26 cellular contexts compared by ENCODE assay signal in genomic region chr4:11341337-11342043, GRCh38.
DNase-seq lines count a peak whose midpoint lies in the region; ATAC-seq and TF ChIP-seq lines count a peak whose summit lies in the region.
"Had no signal": no experiment of that assay in that cellular context is flagged by ENCODE, and none has a peak within 500 bp of the region (broad histone marks: within the 10 kb centered on the region; RNA-seq: fewer than 3 reads in every experiment).

No MANE protein-coding gene starts in this region.

- no peaks in the 10 kb centered on the region for H3K36me3 Mint-ChIP-seq in memory B cell
- H3K36me3 Mint-ChIP-seq in effector memory CD8-positive, alpha-beta T cell (ENCODE audit: insufficient read depth), result no peaks in the 10 kb centered on the region
- H3K36me3 Mint-ChIP-seq: natural killer cell treated with Interleukin-12 subunit alpha and Interleukin-12 subunit beta and Interleukin-15 and Interleukin-18, amount 100 ng/mL, for 72 hours had no signal

- H3K27ac ChIP-seq in psoas muscle, result no peak overlapping the region
- H3K27ac ChIP-seq: BLaER1, GM23248, RWPE1, upper lobe of left lung had no signal

- no peak for TF ChIP-seq CTCF in psoas muscle (IDR thresholded peaks at IDR 0.05)

- H3K9me3 Mint-ChIP-seq in memory B cell, result no peaks in the 10 kb centered on the region
- H3K9me3 Mint-ChIP-seq in effector memory CD8-positive, alpha-beta T cell, result peaks cover 0 to 3% of the 10 kb centered on the region in 2 donors
- H3K9me3 Mint-ChIP-seq: natural killer cell treated with Interleukin-12 subunit alpha and Interleukin-12 subunit beta and Interleukin-15 and Interleukin-18, amount 100 ng/mL, for 72 hours had no signal

- ATAC-seq in GM18502 (IDR thresholded peaks at IDR 0.05; ENCODE audit: poor library complexity, unreplicated experiment) (peak; percentile 53), GM21447 (IDR thresholded peaks at IDR 0.05; ENCODE audit: unreplicated experiment) (peak; percentile 46), HG03066 (IDR thresholded peaks at IDR 0.05; ENCODE audit: low read depth, unreplicated experiment) (peak; percentile 52), memory B cell (ENCODE audit: low read depth) (peak; percentile 71), psoas muscle (no peak)
- no peak for ATAC-seq in effector memory CD8-positive, alpha-beta T cell (replicated peaks)
- ATAC-seq: natural killer cell treated with Interleukin-12 subunit alpha and Interleukin-12 subunit beta and Interleukin-15 and Interleukin-18, amount 100 ng/mL, for 72 hours had no signal

- H3K27me3 ChIP-seq in psoas muscle (ENCODE audit: insufficient read depth in 3 of 3, low read length in 2 of 3), result no peaks in the 10 kb centered on the region
- H3K27me3 ChIP-seq: BLaER1, MG63, upper lobe of left lung had no signal

- no peaks in the 10 kb centered on the region for H3K4me1 ChIP-seq in psoas muscle
- H3K4me1 ChIP-seq: upper lobe of left lung had no signal

- no peaks in the 10 kb centered on the region for H3K9me3 ChIP-seq in psoas muscle
- H3K9me3 ChIP-seq: BLaER1, MG63, upper lobe of left lung had no signal

- H3K4me1 Mint-ChIP-seq in memory B cell, result peaks cover 38% of the 10 kb centered on the region
- H3K4me1 Mint-ChIP-seq in effector memory CD8-positive, alpha-beta T cell (ENCODE audit: low read depth in 2 of 2), result peaks cover 0 to 4% of the 10 kb centered on the region in 2 donors

- no peak overlapping the region for H3K4me3 ChIP-seq in psoas muscle
- H3K4me3 ChIP-seq: BLaER1, GM23248, MG63, upper lobe of left lung had no signal

- H3K27me3 Mint-ChIP-seq in memory B cell, result no peaks in the 10 kb centered on the region
- H3K27me3 Mint-ChIP-seq in effector memory CD8-positive, alpha-beta T cell, result peaks cover 0 to 4% of the 10 kb centered on the region in 2 donors

- intact Hi-C loops in psoas muscle (cut with DNase I), result no loop called here

- 69 to 80% (median 75%) methylated on average over 6 of the region's 6 CpGs for WGBS in psoas muscle, 3 donors

- DNase-seq in memory B cell (ENCODE audit: low spot score in 2 of 2) (peak in 1 of 2 donors; percentile 3), psoas muscle (no peak), iPS-NIHi7 (ENCODE audit: extremely low spot score) (no peak), NCI-H2196 treated with DMSO at 0.1 percent for 48 hours (lab: John Stamatoyannopoulos, UW; ENCODE audit: unreplicated experiment) (no peak)
- DNase-seq in effector memory CD8-positive, alpha-beta T cell, result no peak
- DNase-seq: activated CD4-positive, CD25-positive, alpha-beta regulatory T cell; activated naive CD4-positive, alpha-beta T cell treated with anti-CD3 and anti-CD28 coated beads, Interleukin-2, amount 50 U/mL, for 16 hours; amygdala; GM23248; HFFc6; KG1; MG63; NCI-H1417; NCI-H2107; NCI-H446 treated with DMSO at 0.1 percent for 48 hours; NCI-H82; retina; stimulated activated CD4-positive, alpha-beta T cell treated with anti-CD3 and anti-CD28 coated beads, Interleukin-2, amount 100 ng/mL, for 24 hours; T-helper 1 cell; upper lobe of left lung had no signal

- H3K27ac Mint-ChIP-seq in memory B cell, result no peak overlapping the region
- no peak overlapping the region for H3K27ac Mint-ChIP-seq in effector memory CD8-positive, alpha-beta T cell
- H3K27ac Mint-ChIP-seq: HFFc6; natural killer cell treated with Interleukin-12 subunit alpha and Interleukin-12 subunit beta and Interleukin-15 and Interleukin-18, amount 100 ng/mL, for 72 hours had no signal

- no peaks in the 10 kb centered on the region for H3K36me3 ChIP-seq in psoas muscle (ENCODE audit: insufficient read depth in 1 of 2, low read depth in 1 of 2)
- H3K36me3 ChIP-seq: BLaER1, MG63, upper lobe of left lung had no signal

- H3K4me3 Mint-ChIP-seq in memory B cell, result peak overlapping the region; percentile 12
- H3K4me3 Mint-ChIP-seq in effector memory CD8-positive, alpha-beta T cell, result no peak overlapping the region
- H3K4me3 Mint-ChIP-seq: HFFc6; natural killer cell treated with Interleukin-12 subunit alpha and Interleukin-12 subunit beta and Interleukin-15 and Interleukin-18, amount 100 ng/mL, for 72 hours had no signal

Comparison
In these comparisons a context has a peak if more than half of its experiments do, and no peak if none do; other contexts are left out.
1. ATAC-seq: peak in GM18502 (single experiment), GM21447 (single experiment), HG03066 (single experiment) and memory B cell (single experiment); none in psoas muscle (0 of 4) and effector memory CD8-positive, alpha-beta T cell (single experiment).